Comparison of ENCODE assay signal across 8 cellular contexts in the genomic region with DNA sequence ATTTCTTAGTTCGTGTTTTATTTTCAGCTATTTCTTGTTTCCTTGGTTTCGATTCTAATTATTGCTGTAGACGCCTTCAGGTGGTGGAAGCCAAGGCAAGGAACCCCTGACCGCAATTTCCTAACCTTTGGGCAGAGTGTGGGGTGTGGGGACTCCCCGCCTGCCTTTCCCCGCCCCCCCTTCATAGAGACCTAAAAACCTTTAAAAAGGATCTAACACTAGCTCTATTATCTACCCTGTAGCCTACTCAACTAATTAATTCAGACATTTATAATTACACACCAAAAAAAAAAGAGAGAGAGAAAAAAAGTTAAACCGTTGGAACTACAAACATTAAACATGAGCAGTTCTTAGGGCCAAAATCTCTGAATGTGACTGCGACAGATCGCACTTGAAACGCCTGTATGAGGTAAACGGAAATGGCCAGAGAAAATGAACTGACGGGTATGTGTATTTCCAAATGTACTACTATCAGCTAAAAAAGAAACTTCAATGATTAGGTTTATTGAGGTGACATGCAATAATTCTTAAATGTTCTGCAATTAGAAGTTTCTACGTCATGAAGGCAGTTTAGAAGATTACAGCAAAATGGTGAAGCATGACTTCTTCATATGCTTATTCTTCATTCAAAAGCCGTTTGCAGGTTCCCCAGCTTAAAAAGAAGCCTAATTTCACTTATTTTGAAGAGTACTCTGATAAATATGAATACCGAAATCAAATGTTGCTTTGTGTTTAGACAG. TPM values are rescaled to one million over a fixed set of nuclear protein-coding genes. Genes with fewer than 3 reads are reported as not detected.
DNase-seq lines count a peak whose midpoint lies in the region; ATAC-seq, FAIRE-seq and TF ChIP-seq lines count a peak whose summit lies in the region.

No MANE protein-coding gene starts in this region.

- intact Hi-C loops in activated CD4-positive, alpha-beta memory T cell treated with anti-CD3 and anti-CD28 coated beads for 36 hours (cut with micrococcal nuclease), result loop anchor here (1.0 kb wide), 2 partner anchors 20 to 682 kb away; no protein-coding TSS in a partner anchor

- H3K36me3 Mint-ChIP-seq in activated CD4-positive, alpha-beta memory T cell treated with anti-CD3 and anti-CD28 coated beads for 36 hours, result no peaks in the 10 kb centered on the region

- CTCF ChIA-PET in AG04449 (lab: Yijun Ruan, JAX), result interaction anchor here (1.3 to 2.0 kb wide), 3 partner anchors 13 to 205 kb away, joined by 3 to 5 read pairs (median 4); no protein-coding TSS in a partner anchor
- CTCF ChIA-PET in activated CD4-positive, alpha-beta memory T cell treated with anti-CD3 and anti-CD28 coated beads for 36 hours (lab: Charles Lee), result interaction anchor here (1.2 to 1.4 kb wide), 2 partner anchors 19 to 61 kb away, joined by 3 to 4 read pairs; a partner anchor contains a TSS

- DNase-seq in AG04449 (ENCODE audit: low read depth, low spot score) (no peak), epithelial cell of proximal tubule (ENCODE audit: low read depth) (no peak), pons (ENCODE audit: low spot score) (peak; percentile 20), RKO (ENCODE audit: low spot score) (no peak), GM19239 (ENCODE audit: insufficient read length, low spot score) (no peak)
- peak; percentile 69 for DNase-seq in activated CD4-positive, alpha-beta memory T cell treated with anti-CD3 and anti-CD28 coated beads for 36 hours

- FAIRE-seq in GM19239 (lab: Jason Lieb, UNC), result no peak

- H3K4me3 Mint-ChIP-seq in activated CD4-positive, alpha-beta memory T cell treated with anti-CD3 and anti-CD28 coated beads for 36 hours, result peak overlapping the region; percentile 64

- peaks cover 23% of the 10 kb centered on the region for H3K4me1 Mint-ChIP-seq in activated CD4-positive, alpha-beta memory T cell treated with anti-CD3 and anti-CD28 coated beads for 36 hours (ENCODE audit: low read depth)

- no peak overlapping the region for H3K27ac Mint-ChIP-seq in activated CD4-positive, alpha-beta memory T cell treated with anti-CD3 and anti-CD28 coated beads for 36 hours

- H3K4me3 ChIP-seq in AG04449 (ENCODE audit: low read depth, low read length), result peak overlapping the region; percentile 85
- peak overlapping the region; percentile 71 for H3K4me3 ChIP-seq in epithelial cell of proximal tubule (ENCODE audit: low read depth, low read length)

- ATAC-seq in GM19452 (IDR thresholded peaks at IDR 0.05; ENCODE audit: unreplicated experiment) (peak; percentile 33), HG03520 (IDR thresholded peaks at IDR 0.05; ENCODE audit: unreplicated experiment) (peak; percentile 21)

- no peak for TF ChIP-seq CTCF in AG04449 (IDR thresholded peaks at IDR 0.05; ENCODE audit: insufficient read depth, low read length, missing control alignments)
- no peak for TF ChIP-seq CTCF in epithelial cell of proximal tubule (conservative IDR thresholded peaks at IDR 0.05; ENCODE audit: low read depth, low read length)

- H3K9me3 Mint-ChIP-seq in activated CD4-positive, alpha-beta memory T cell treated with anti-CD3 and anti-CD28 coated beads for 36 hours, result no peaks in the 10 kb centered on the region

- POLR2A ChIA-PET in AG04449 (lab: Yijun Ruan, JAX), result interaction anchor here (1.9 to 2.0 kb wide), 2 partner anchors 19 to 681 kb away, joined by 7 to 10 read pairs; a partner anchor contains a TSS
- POLR2A ChIA-PET in activated CD4-positive, alpha-beta memory T cell treated with anti-CD3 and anti-CD28 coated beads for 36 hours (lab: Charles Lee), result interaction anchor here (0.6 to 2.9 kb wide), 5 partner anchors 12 to 70 kb away, joined by 3 to 11 read pairs (median 4); a partner anchor contains a TSS

- peaks cover 29% of the 10 kb centered on the region for H3K27me3 Mint-ChIP-seq in activated CD4-positive, alpha-beta memory T cell treated with anti-CD3 and anti-CD28 coated beads for 36 hours

RNA-seq across cellular contexts. Expression of a gene that starts 19.0 kb away (rescaled TPM):
- 1 to 10 TPM; 9.1 to 9.5 TPM for total RNA-seq in activated CD4-positive, alpha-beta memory T cell treated with anti-CD3 and anti-CD28 coated beads for 36 hours
- 10.1 and 10.9 TPM in 2 replicates for total RNA-seq in epithelial cell of proximal tubule

Comparison
In these comparisons a context has a peak if more than half of its experiments do, and no peak if none do; other contexts are left out.
1. DNase-seq: peak in activated CD4-positive, alpha-beta memory T cell treated with anti-CD3 and anti-CD28 coated beads for 36 hours (single experiment) and pons (single experiment); none in AG04449 (single experiment), epithelial cell of proximal tubule (single experiment), RKO (single experiment) and GM19239 (single experiment).